ENCODE assay signal across 1 cellular context in the genomic region with DNA sequence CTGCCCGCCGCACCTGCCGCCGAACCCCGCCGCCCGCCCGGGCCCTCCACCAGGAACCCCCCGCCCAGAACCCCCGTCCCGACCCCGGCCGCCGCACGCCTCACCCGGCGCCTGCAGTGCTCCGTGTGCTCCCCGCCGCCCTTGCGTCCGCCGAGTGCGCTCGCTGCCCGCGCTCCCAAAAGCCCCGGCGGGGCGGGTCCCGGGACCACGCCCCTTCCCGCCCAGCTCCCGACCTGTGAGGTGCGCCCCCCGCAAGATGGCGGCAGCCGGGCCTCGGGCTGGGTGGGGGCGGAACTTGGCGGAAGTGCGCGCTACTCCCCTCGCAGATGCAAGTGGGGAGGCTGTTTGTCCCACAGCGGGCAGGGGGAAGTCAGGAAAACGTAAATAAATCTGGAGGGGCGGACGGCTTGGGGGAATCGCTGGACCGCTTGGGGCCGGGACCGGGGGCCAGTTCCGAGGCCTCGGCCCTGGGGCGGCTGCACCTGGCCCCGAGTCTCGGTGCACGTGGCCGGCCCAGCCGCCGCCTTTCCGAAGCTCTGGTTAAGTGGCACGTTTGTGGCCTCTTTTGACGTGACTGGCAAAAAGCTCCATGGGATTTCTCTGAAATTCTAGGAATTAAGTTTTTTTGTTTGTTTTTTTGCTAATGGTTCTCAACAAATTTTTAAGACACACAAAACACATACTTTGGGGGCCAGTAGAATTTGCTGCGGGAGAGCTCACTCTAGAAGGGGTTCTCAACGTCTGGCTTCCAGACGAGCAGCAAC.
TF ChIP-seq lines count a peak whose summit lies in the region.

Gene EZR (minus strand): TSS at position 156 of the 764 bp plus-strand sequence. CDS start 1,275 bp downstream, outside the sequence.

TF ChIP-seq in HepG2, 621 proteins besides CTCF, POLR2A, EP300 and RAD21 (continued from another document and continues in another):
- TF ChIP-seq, protein P1, sequence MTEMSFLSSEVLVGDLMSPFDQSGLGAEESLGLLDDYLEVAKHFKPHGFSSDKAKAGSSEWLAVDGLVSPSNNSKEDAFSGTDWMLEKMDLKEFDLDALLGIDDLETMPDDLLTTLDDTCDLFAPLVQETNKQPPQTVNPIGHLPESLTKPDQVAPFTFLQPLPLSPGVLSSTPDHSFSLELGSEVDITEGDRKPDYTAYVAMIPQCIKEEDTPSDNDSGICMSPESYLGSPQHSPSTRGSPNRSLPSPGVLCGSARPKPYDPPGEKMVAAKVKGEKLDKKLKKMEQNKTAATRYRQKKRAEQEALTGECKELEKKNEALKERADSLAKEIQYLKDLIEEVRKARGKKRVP (CRISPR knock-in tag; IDR thresholded peaks at IDR 0.05): peak in 1 of 2 experiments; percentile 8; a peak in 1 of 4 replicates
- TF ChIP-seq HNF4G (IDR thresholded peaks at IDR 0.05; ENCODE audit: borderline replicate concordance, low read depth, low read length) (no peak), HNF4G (CRISPR knock-in tag; IDR thresholded peaks at IDR 0.05; ENCODE audit: borderline replicate concordance, low read depth) (no peak; the same call in 1 of the 2 replicates), CAMTA2 (CRISPR knock-in tag; IDR thresholded peaks at IDR 0.05; ENCODE audit: borderline replicate concordance) (peak; percentile 81; the same call in 1 of the 2 replicates), ZNF501 (CRISPR knock-in tag; IDR thresholded peaks at IDR 0.05) (peak; percentile 97), TFDP1 (CRISPR knock-in tag; IDR thresholded peaks at IDR 0.05; ENCODE audit: borderline replicate concordance) (peak; percentile 83; the same call in 1 of the 2 replicates), ZNF543 (CRISPR knock-in tag; IDR thresholded peaks at IDR 0.05) (peak; percentile 88), SOX5 (CRISPR knock-in tag; IDR thresholded peaks at IDR 0.05; ENCODE audit: borderline replicate concordance) (peak; percentile 33; the same call in 1 of the 2 replicates), CEBPZ (IDR thresholded peaks at IDR 0.05; ENCODE audit: low read length) (no peak), SNAPC2 (CRISPR knock-in tag; IDR thresholded peaks at IDR 0.05) (peak; percentile 92; the same call in 1 of the 2 replicates), AGO1 (IDR thresholded peaks at IDR 0.05; ENCODE audit: low read depth, low read length, poor library complexity, severe bottlenecking) (peak; percentile 81), ZNF841 (CRISPR knock-in tag; IDR thresholded peaks at IDR 0.05; ENCODE audit: borderline replicate concordance) (no peak), ZMAT5 (CRISPR knock-in tag; IDR thresholded peaks at IDR 0.05; ENCODE audit: borderline replicate concordance, low read depth) (no peak), HIC2 (CRISPR knock-in tag; IDR thresholded peaks at IDR 0.05; ENCODE audit: low read depth) (no peak), ZNF276 (CRISPR knock-in tag; IDR thresholded peaks at IDR 0.05; ENCODE audit: low read depth) (peak; percentile 92; the same call in 1 of the 2 replicates), DNMT1 (CRISPR knock-in tag; IDR thresholded peaks at IDR 0.05) (no peak), SMAD3 (CRISPR knock-in tag; IDR thresholded peaks at IDR 0.05) (no peak), ZBTB43 (CRISPR knock-in tag; conservative IDR thresholded peaks at IDR 0.05) (peak; percentile 41; the same call in 1 of the 2 replicates), ZNF33A (CRISPR knock-in tag; IDR thresholded peaks at IDR 0.05; ENCODE audit: borderline replicate concordance) (0 out of 2 replicates have a peak, but pooled peaks have one; percentile 12), ZEB1 (IDR thresholded peaks at IDR 0.05; ENCODE audit: insufficient replicate concordance, low read depth) (peak; percentile 48), ZBTB20 (CRISPR knock-in tag; IDR thresholded peaks at IDR 0.05; ENCODE audit: borderline replicate concordance, low read depth) (peak; percentile 44; the same call in 1 of the 2 replicates), HMG20B (CRISPR knock-in tag; conservative IDR thresholded peaks at IDR 0.05) (0 out of 2 replicates have a peak, but pooled peaks have one; percentile 15), MAFK (conservative IDR thresholded peaks at IDR 0.05 in 1 of 2, IDR thresholded peaks at IDR 0.05 in 1 of 2; ENCODE audit: low read length in 2 of 2) (no peak)
- TF ChIP-seq, protein P2, sequence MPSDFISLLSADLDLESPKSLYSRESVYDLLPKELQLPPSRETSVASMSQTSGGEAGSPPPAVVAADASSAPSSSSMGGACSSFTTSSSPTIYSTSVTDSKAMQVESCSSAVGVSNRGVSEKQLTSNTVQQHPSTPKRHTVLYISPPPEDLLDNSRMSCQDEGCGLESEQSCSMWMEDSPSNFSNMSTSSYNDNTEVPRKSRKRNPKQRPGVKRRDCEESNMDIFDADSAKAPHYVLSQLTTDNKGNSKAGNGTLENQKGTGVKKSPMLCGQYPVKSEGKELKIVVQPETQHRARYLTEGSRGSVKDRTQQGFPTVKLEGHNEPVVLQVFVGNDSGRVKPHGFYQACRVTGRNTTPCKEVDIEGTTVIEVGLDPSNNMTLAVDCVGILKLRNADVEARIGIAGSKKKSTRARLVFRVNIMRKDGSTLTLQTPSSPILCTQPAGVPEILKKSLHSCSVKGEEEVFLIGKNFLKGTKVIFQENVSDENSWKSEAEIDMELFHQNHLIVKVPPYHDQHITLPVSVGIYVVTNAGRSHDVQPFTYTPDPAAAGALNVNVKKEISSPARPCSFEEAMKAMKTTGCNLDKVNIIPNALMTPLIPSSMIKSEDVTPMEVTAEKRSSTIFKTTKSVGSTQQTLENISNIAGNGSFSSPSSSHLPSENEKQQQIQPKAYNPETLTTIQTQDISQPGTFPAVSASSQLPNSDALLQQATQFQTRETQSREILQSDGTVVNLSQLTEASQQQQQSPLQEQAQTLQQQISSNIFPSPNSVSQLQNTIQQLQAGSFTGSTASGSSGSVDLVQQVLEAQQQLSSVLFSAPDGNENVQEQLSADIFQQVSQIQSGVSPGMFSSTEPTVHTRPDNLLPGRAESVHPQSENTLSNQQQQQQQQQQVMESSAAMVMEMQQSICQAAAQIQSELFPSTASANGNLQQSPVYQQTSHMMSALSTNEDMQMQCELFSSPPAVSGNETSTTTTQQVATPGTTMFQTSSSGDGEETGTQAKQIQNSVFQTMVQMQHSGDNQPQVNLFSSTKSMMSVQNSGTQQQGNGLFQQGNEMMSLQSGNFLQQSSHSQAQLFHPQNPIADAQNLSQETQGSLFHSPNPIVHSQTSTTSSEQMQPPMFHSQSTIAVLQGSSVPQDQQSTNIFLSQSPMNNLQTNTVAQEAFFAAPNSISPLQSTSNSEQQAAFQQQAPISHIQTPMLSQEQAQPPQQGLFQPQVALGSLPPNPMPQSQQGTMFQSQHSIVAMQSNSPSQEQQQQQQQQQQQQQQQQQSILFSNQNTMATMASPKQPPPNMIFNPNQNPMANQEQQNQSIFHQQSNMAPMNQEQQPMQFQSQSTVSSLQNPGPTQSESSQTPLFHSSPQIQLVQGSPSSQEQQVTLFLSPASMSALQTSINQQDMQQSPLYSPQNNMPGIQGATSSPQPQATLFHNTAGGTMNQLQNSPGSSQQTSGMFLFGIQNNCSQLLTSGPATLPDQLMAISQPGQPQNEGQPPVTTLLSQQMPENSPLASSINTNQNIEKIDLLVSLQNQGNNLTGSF (CRISPR knock-in tag; IDR thresholded peaks at IDR 0.05): peak; percentile 96
- TF ChIP-seq, protein P3, sequence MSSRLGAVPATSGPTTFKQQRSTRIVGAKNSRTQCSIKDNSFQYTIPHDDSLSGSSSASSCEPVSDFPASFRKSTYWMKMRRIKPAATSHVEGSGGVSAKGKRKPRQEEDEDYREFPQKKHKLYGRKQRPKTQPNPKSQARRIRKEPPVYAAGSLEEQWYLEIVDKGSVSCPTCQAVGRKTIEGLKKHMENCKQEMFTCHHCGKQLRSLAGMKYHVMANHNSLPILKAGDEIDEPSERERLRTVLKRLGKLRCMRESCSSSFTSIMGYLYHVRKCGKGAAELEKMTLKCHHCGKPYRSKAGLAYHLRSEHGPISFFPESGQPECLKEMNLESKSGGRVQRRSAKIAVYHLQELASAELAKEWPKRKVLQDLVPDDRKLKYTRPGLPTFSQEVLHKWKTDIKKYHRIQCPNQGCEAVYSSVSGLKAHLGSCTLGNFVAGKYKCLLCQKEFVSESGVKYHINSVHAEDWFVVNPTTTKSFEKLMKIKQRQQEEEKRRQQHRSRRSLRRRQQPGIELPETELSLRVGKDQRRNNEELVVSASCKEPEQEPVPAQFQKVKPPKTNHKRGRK (CRISPR knock-in tag; IDR thresholded peaks at IDR 0.05): no peak
- TF ChIP-seq, protein P4, sequence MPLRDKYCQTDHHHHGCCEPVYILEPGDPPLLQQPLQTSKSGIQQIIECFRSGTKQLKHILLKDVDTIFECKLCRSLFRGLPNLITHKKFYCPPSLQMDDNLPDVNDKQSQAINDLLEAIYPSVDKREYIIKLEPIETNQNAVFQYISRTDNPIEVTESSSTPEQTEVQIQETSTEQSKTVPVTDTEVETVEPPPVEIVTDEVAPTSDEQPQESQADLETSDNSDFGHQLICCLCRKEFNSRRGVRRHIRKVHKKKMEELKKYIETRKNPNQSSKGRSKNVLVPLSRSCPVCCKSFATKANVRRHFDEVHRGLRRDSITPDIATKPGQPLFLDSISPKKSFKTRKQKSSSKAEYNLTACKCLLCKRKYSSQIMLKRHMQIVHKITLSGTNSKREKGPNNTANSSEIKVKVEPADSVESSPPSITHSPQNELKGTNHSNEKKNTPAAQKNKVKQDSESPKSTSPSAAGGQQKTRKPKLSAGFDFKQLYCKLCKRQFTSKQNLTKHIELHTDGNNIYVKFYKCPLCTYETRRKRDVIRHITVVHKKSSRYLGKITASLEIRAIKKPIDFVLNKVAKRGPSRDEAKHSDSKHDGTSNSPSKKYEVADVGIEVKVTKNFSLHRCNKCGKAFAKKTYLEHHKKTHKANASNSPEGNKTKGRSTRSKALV (CRISPR knock-in tag; IDR thresholded peaks at IDR 0.05): 0 out of 2 replicates have a peak, but pooled peaks have one; percentile 30
